Comparison of ENCODE assay signal across 23 cellular contexts in the genomic region with DNA sequence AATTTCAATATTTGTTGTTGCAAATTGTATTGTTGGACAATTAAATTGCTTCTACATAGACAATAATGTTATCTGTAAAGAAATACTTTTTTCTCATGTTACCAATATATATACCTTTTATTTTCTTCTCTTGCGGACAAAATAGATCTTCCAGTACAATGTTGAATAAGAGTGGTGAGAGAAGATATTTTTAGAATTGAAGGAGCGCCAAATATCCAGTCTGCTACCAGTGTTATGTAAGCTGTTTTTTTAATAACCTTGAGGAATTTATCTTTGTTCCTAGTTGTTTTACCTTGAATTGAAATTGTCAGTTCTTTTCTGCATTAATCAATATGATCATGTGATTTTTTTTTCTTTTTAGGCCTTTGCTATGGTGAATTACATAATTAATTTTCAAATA.
"Had no signal": no experiment of that assay in that cellular context is flagged by ENCODE, and none has a peak within 500 bp of the region (broad histone marks: within the 10 kb centered on the region; RNA-seq: fewer than 3 reads in every experiment).

No MANE protein-coding gene starts in this region.

- H3K27ac Mint-ChIP-seq: IgD-negative memory B cell had no signal

- ATAC-seq: K562, Panc1, PC-3, SK-N-SH treated with all-trans-retinoic acid at 6 μM for 48 hours had no signal

- H3K27me3 ChIP-seq: SJCRH30 had no signal

- H3K4me1 ChIP-seq: SJCRH30 had no signal

- DNase-seq: Kasumi-1, MM.1S, NCI-H1092 treated with DMSO at 0.1 percent for 48 hours, NCI-H1436, NCI-H187, NCI-H2029, NCI-H2081 treated with DMSO at 0.1 percent for 48 hours, NCI-H2171, NCI-H226, NCI-H510A, NCI-H524 treated with DMSO at 0.1 percent for 48 hours, NCI-H69, NCI-H774, PC-3, SHP77 treated with DMSO at 0.1 percent for 48 hours, SJCRH30 had no signal

- H3K4me2 ChIP-seq: KMS-11 had no signal

- H3K36me3 ChIP-seq: SJCRH30 had no signal

- H3K9me3 ChIP-seq: SJCRH30 had no signal

- H3K27me3 Mint-ChIP-seq: IgD-negative memory B cell had no signal

- H3K9ac ChIP-seq: KMS-11 had no signal

- H3K4me3 ChIP-seq: K562, SJCRH30 had no signal

- H3K4me1 Mint-ChIP-seq: IgD-negative memory B cell had no signal

- H3K36me3 Mint-ChIP-seq: IgD-negative memory B cell had no signal

- H3K4me3 Mint-ChIP-seq: IgD-negative memory B cell had no signal

- H3K27ac ChIP-seq: HL-60, KMS-11, RWPE1, SJCRH30 had no signal
